ENCODE assay signal across 33 cellular contexts in genomic region chr16:56538331-56538730, GRCh38. TPM values are rescaled to one million over a fixed set of nuclear protein-coding genes. Genes with fewer than 3 reads are reported as not detected.
"Had no signal": no experiment of that assay in that cellular context is flagged by ENCODE, and none has a peak within 500 bp of the region (broad histone marks: within the 10 kb centered on the region; RNA-seq: fewer than 3 reads in every experiment).

No MANE protein-coding gene starts in this region.

- H3K4me3 Mint-ChIP-seq: stimulated activated effector memory CD8-positive, alpha-beta T cell treated with anti-CD3 and anti-CD28 coated beads, Interleukin-12 subunit alpha, Interleukin-12 subunit beta, amount 100 ng/mL, for 72 hours; stimulated activated memory B cell treated with anti-CD40 and anti-IgM and Interleukin-4, amounts not matched to agents 10 μg/mL and 1 μg/mL and 100 μg/mL, for 72 hours; stimulated activated naive B cell treated with anti-CD40 and anti-IgM and Interleukin-4, amounts not matched to agents 10 μg/mL and 1 μg/mL and 100 μg/mL, for 72 hours; stimulated activated naive CD8-positive, alpha-beta T cell treated with anti-CD3 and anti-CD28 coated beads, Interleukin-15, amount 100 ng/mL, for 72 hours; stimulated activated naive CD8-positive, alpha-beta T cell treated with anti-CD3 and anti-CD28 coated beads, Interleukin-15, Interleukin-2, amounts not matched to agents 100 ng/mL and 50 ng/mL, for 24 hours; type B pancreatic cell had no signal

- H3K4me3 ChIP-seq: stomach, suprapubic skin, testis, thoracic aorta, thyroid gland, tibial artery, tibial nerve, transverse colon, upper lobe of left lung, upper lobe of right lung, uterus, vagina had no signal

- DNase-seq: stimulated activated CD4-positive, alpha-beta T cell treated with anti-CD3 and anti-CD28 coated beads, Interleukin-2, amount 100 ng/mL, for 48 hours; stimulated activated CD4-positive, alpha-beta T cell treated with anti-CD3 and anti-CD28 coated beads, Interleukin-4, amount 100 ng/mL, for 1 hour; stimulated activated CD4-positive, alpha-beta T cell treated with anti-CD3 and anti-CD28 coated beads, Interleukin-4, amount 100 ng/mL, for 24 hours; stimulated activated CD4-positive, alpha-beta T cell treated with anti-CD3 and anti-CD28 coated beads, Interleukin-4, amount 100 ng/mL, for 4 hours; stimulated activated CD8-positive, alpha-beta memory T cell treated with anti-CD3 and anti-CD28 coated beads, Interleukin-4, amount 100 ng/mL, for 48 hours; stimulated activated naive B cell treated with anti-CD40 and anti-IgM and Interleukin-4, amounts not matched to agents 10 μg/mL and 1 μg/mL and 100 μg/mL, for 72 hours; stimulated activated naive CD4-positive, alpha-beta T cell; stimulated activated naive CD4-positive, alpha-beta T cell treated with Interleukin-2 at 50 U/mL for 16 hours; stimulated activated naive CD8-positive, alpha-beta T cell treated with anti-CD3 and anti-CD28 coated beads, Interleukin-15, amount 100 ng/mL, for 72 hours; stimulated activated naive CD8-positive, alpha-beta T cell treated with anti-CD3 and anti-CD28 coated beads, Interleukin-15, Interleukin-2, amounts not matched to agents 100 U/mL and 50 U/mL, for 24 hours; stomach; substantia nigra; testis; thyroid gland; tibial artery; transverse colon; trophoblast cell; upper lobe of left lung; upper lobe of right lung; uterus had no signal

- H3K4me1 Mint-ChIP-seq: stimulated activated effector memory CD8-positive, alpha-beta T cell treated with anti-CD3 and anti-CD28 coated beads, Interleukin-12 subunit alpha, Interleukin-12 subunit beta, amount 100 ng/mL, for 72 hours; stimulated activated memory B cell treated with anti-CD40 and anti-IgM and Interleukin-4, amounts not matched to agents 10 μg/mL and 1 μg/mL and 100 μg/mL, for 72 hours; stimulated activated naive B cell treated with anti-CD40 and anti-IgM and Interleukin-4, amounts not matched to agents 10 μg/mL and 1 μg/mL and 100 μg/mL, for 72 hours; stimulated activated naive CD8-positive, alpha-beta T cell treated with anti-CD3 and anti-CD28 coated beads, Interleukin-15, amount 100 ng/mL, for 72 hours had no signal

- H3K9me3 ChIP-seq: stomach, suprapubic skin, testis, thoracic aorta, thyroid gland, tibial artery, tibial nerve, transverse colon, upper lobe of left lung, upper lobe of right lung, uterus, vagina had no signal

- H3K27ac ChIP-seq: stomach, suprapubic skin, testis, thoracic aorta, thyroid gland, tibial artery, tibial nerve, transverse colon, upper lobe of left lung, upper lobe of right lung, uterus had no signal

- H3K4me1 ChIP-seq: stomach, testis, thyroid gland, tibial artery, tibial nerve, transverse colon, upper lobe of left lung, upper lobe of right lung, uterus, vagina had no signal

- H3K36me3 ChIP-seq: stomach, suprapubic skin, thoracic aorta, thyroid gland, tibial artery, tibial nerve, transverse colon, upper lobe of left lung, upper lobe of right lung, uterus, vagina had no signal

- H3K27me3 ChIP-seq: suprapubic skin, testis, thyroid gland, transverse colon, upper lobe of left lung, uterus, vagina had no signal

- H3K36me3 Mint-ChIP-seq: stimulated activated effector memory CD8-positive, alpha-beta T cell treated with anti-CD3 and anti-CD28 coated beads, Interleukin-12 subunit alpha, Interleukin-12 subunit beta, amount 100 ng/mL, for 72 hours; stimulated activated memory B cell treated with anti-CD40 and anti-IgM and Interleukin-4, amounts not matched to agents 10 μg/mL and 1 μg/mL and 100 μg/mL, for 72 hours; stimulated activated naive B cell treated with anti-CD40 and anti-IgM and Interleukin-4, amounts not matched to agents 10 μg/mL and 1 μg/mL and 100 μg/mL, for 72 hours; type B pancreatic cell had no signal

- ATAC-seq: stimulated activated effector memory CD8-positive, alpha-beta T cell treated with anti-CD3 and anti-CD28 coated beads, Interleukin-12 subunit alpha, Interleukin-12 subunit beta, amount 100 ng/mL, for 72 hours; stimulated activated memory B cell treated with anti-CD40 and anti-IgM and Interleukin-4, amounts not matched to agents 10 μg/mL and 1 μg/mL and 100 μg/mL, for 72 hours; stimulated activated naive B cell treated with anti-CD40 and anti-IgM and Interleukin-4, amounts not matched to agents 10 μg/mL and 1 μg/mL and 100 μg/mL, for 72 hours; stimulated activated naive CD8-positive, alpha-beta T cell treated with anti-CD3 and anti-CD28 coated beads, Interleukin-15, amount 100 ng/mL, for 72 hours; stimulated activated naive CD8-positive, alpha-beta T cell treated with anti-CD3 and anti-CD28 coated beads, Interleukin-15, Interleukin-2, amounts not matched to agents 100 U/mL and 50 U/mL, for 24 hours; upper lobe of right lung had no signal

- H3K9me3 Mint-ChIP-seq: stimulated activated memory B cell treated with anti-CD40 and anti-IgM and Interleukin-4, amounts not matched to agents 10 μg/mL and 1 μg/mL and 100 μg/mL, for 72 hours; stimulated activated naive B cell treated with anti-CD40 and anti-IgM and Interleukin-4, amounts not matched to agents 10 μg/mL and 1 μg/mL and 100 μg/mL, for 72 hours; stimulated activated naive CD8-positive, alpha-beta T cell treated with anti-CD3 and anti-CD28 coated beads, Interleukin-15, amount 100 ng/mL, for 72 hours; stimulated activated naive CD8-positive, alpha-beta T cell treated with anti-CD3 and anti-CD28 coated beads, Interleukin-15, Interleukin-2, amounts not matched to agents 100 ng/mL and 50 ng/mL, for 24 hours had no signal

- FAIRE-seq: urothelium cell line had no signal

- H3K27ac Mint-ChIP-seq: stimulated activated effector memory CD8-positive, alpha-beta T cell treated with anti-CD3 and anti-CD28 coated beads, Interleukin-12 subunit alpha, Interleukin-12 subunit beta, amount 100 ng/mL, for 72 hours; stimulated activated memory B cell treated with anti-CD40 and anti-IgM and Interleukin-4, amounts not matched to agents 10 μg/mL and 1 μg/mL and 100 μg/mL, for 72 hours; stimulated activated naive B cell treated with anti-CD40 and anti-IgM and Interleukin-4, amounts not matched to agents 10 μg/mL and 1 μg/mL and 100 μg/mL, for 72 hours; stimulated activated naive CD8-positive, alpha-beta T cell treated with anti-CD3 and anti-CD28 coated beads, Interleukin-15, Interleukin-2, amounts not matched to agents 100 ng/mL and 50 ng/mL, for 24 hours; type B pancreatic cell had no signal

RNA-seq across cellular contexts. Expression of gene MT4, which starts 26.5 kb away (rescaled TPM):
- total RNA-seq: stomach, subcutaneous adipose tissue, temporal lobe, testis, thoracic aorta, thyroid gland, tibial nerve, upper lobe of left lung, upper lobe of right lung, ureter, urinary bladder, uterus had no signal
- polyA plus RNA-seq: stomach, urinary bladder had no signal

RNA-seq across cellular contexts. Expression of gene MT3, which starts 51.0 kb away (rescaled TPM):
- total RNA-seq: suprapubic skin, thoracic aorta, thyroid gland, upper lobe of right lung, uterus had no signal
